8 cellular contexts compared by ENCODE assay signal in genomic region chr19:12880551-12881171, GRCh38. TPM values are rescaled to one million over a fixed set of nuclear protein-coding genes. Genes with fewer than 3 reads are reported as not detected.
A peak's percentile ranks its signal among the peaks of the same experiment; 100 is the strongest.
DNase-seq lines count a peak whose midpoint lies in the region; ATAC-seq and TF ChIP-seq lines count a peak whose summit lies in the region.

No MANE protein-coding gene starts in this region.

- H3K27ac ChIP-seq in left ventricle myocardium inferior (replicated peaks): peak overlapping the region; percentile 88

- H3K4me3 Mint-ChIP-seq in activated naive CD8-positive, alpha-beta T cell: peak overlapping the region; percentile 89

- no peak for TF ChIP-seq CTCF in left ventricle myocardium inferior (IDR thresholded peaks at IDR 0.05; ENCODE audit: borderline replicate concordance)
- no peak for TF ChIP-seq CTCF in retinal pigment epithelial cell (conservative IDR thresholded peaks at IDR 0.05; ENCODE audit: low read depth, low read length)

- H3K4me3 ChIP-seq in left ventricle myocardium inferior (peak overlapping the region; percentile 74), retinal pigment epithelial cell (ENCODE audit: low read length) (peak overlapping the region; percentile 80)

- H3K27me3 Mint-ChIP-seq in activated naive CD8-positive, alpha-beta T cell: no peaks in the 10 kb centered on the region

- H3K9me3 Mint-ChIP-seq in activated naive CD8-positive, alpha-beta T cell (ENCODE audit: low read depth): no peaks in the 10 kb centered on the region

- intact Hi-C loops in left ventricle myocardium inferior (cut with micrococcal nuclease): no loop called here

- H3K27ac Mint-ChIP-seq in activated naive CD8-positive, alpha-beta T cell: peak overlapping the region; percentile 50

- peaks cover 11% of the 10 kb centered on the region for H3K9me3 ChIP-seq in left ventricle myocardium inferior (replicated peaks)

- H3K4me1 Mint-ChIP-seq in activated naive CD8-positive, alpha-beta T cell (ENCODE audit: low read depth): peaks cover 16% of the 10 kb centered on the region

- ATAC-seq in HG03432 (IDR thresholded peaks at IDR 0.05; ENCODE audit: unreplicated experiment): peak; percentile 29

- peaks cover 23% of the 10 kb centered on the region for H3K4me1 ChIP-seq in left ventricle myocardium inferior

- H3K36me3 ChIP-seq in left ventricle myocardium inferior: peaks cover 30% of the 10 kb centered on the region

- no peaks in the 10 kb centered on the region for H3K36me3 Mint-ChIP-seq in activated naive CD8-positive, alpha-beta T cell

- DNase-seq in stimulated activated CD4-positive, alpha-beta T cell treated with anti-CD3 and anti-CD28 coated beads, Interleukin-4, amount 100 ng/mL, for 24 hours: peak; percentile 16
- no peak for DNase-seq in stimulated activated CD4-positive, alpha-beta T cell treated with anti-CD3 and anti-CD28 coated beads, Interleukin-4, amount 100 ng/mL, for 4 hours
- DNase-seq in left ventricle myocardium inferior (no peak), retinal pigment epithelial cell (ENCODE audit: low read depth) (no peak), AML-193 (lab: John Stamatoyannopoulos, UW) (no peak), SIG-M5 treated with dmso at 0.1 percent for 504 hours (lab: John Stamatoyannopoulos, UW; ENCODE audit: unreplicated experiment) (no peak)

- H3K27me3 ChIP-seq in left ventricle myocardium inferior (ENCODE audit: low read depth): peaks cover 33% of the 10 kb centered on the region

RNA-seq across cellular contexts. Expression of gene DNASE2, which starts 0.6 kb away (rescaled TPM):
- 19.7 TPM for total RNA-seq in left ventricle myocardium inferior

RNA-seq across cellular contexts. Expression of gene KLF1, which starts 6.3 kb away (rescaled TPM):
- total RNA-seq in left ventricle myocardium inferior: not detected

RNA-seq across cellular contexts. Expression of gene GCDH, which starts 10.3 kb away (rescaled TPM):
- total RNA-seq in left ventricle myocardium inferior: 41.8 TPM

RNA-seq across cellular contexts. Expression of gene SYCE2, which starts 38.4 kb away (rescaled TPM):
- not detected for total RNA-seq in left ventricle myocardium inferior

RNA-seq across cellular contexts. Expression of gene MAST1, which starts 42.3 kb away (rescaled TPM):
- total RNA-seq in left ventricle myocardium inferior: not detected
